ENCODE assay signal across 12 cellular contexts in the genomic region with DNA sequence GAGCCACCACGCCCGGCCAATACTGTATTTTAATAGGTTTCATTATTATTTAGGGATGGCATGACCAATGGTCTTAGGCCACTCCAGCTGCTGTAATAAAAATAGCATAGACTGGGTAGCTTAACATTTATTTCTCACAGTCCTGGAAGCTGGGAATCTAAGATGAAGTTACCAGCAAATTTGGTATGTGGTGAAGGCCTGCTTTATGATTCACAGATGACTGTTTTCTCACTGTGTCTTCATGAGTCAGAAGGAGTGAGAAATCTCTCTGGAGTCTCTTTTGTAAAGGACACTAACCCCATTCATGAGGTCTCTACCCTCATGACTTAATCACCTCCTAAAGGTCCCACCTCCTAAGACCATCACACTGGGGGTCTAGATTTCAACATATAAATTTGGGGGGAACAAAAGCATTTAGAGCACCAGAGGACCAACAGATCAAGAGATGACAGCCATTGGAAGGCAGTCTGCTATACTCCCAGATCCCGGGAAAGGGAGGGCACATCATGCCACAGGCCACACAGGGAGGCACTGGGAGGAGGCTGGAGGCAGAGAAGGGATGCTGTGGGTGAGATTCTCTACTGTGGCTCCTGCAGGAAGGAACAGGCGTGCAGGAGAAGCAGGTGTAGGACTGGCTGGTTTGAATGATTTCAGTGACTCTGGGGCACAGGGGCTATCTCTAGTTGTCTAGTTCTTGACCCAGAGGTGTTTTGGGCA.
DNase-seq lines count a peak whose midpoint lies in the region; ATAC-seq, FAIRE-seq and TF ChIP-seq lines count a peak whose summit lies in the region.
"Had no signal": no experiment of that assay in that cellular context is flagged by ENCODE, and none has a peak within 500 bp of the region (broad histone marks: within the 10 kb centered on the region; RNA-seq: fewer than 3 reads in every experiment).

No MANE protein-coding gene starts in this region.

- H3K27me3 ChIP-seq in bronchial epithelial cell (ENCODE audit: control insufficient read depth, insufficient read depth, low read length) = no peaks in the 10 kb centered on the region
- H3K27me3 ChIP-seq: pancreas had no signal

- no peak for ATAC-seq in GM18498 (IDR thresholded peaks at IDR 0.05; ENCODE audit: unreplicated experiment)
- no peak for ATAC-seq in GM18909 (IDR thresholded peaks at IDR 0.05; ENCODE audit: poor library complexity, unreplicated experiment)
- no peak for ATAC-seq in GM18861 (IDR thresholded peaks at IDR 0.05; ENCODE audit: unreplicated experiment)
- ATAC-seq: effector memory CD8-positive, alpha-beta T cell; pancreas had no signal

- TF ChIP-seq CTCF in AG10803 (conservative IDR thresholded peaks at IDR 0.05; ENCODE audit: low read length) (no peak), bronchial epithelial cell (IDR thresholded peaks at IDR 0.05; ENCODE audit: insufficient read depth, low read length, severe bottlenecking) (no peak)

- DNase-seq in AG10803 (ENCODE audit: low read depth) (peak; percentile 94), HT1080 (ENCODE audit: low read depth) (peak; percentile 98), bronchial epithelial cell (ENCODE audit: low read depth) (peak; percentile 85), kidney tubule cell (ENCODE audit: low spot score) (peak; percentile 89)
- DNase-seq in stimulated activated CD4-positive, alpha-beta T cell treated with anti-CD3 and anti-CD28 coated beads, Interleukin-12 subunit alpha, Interleukin-12 subunit beta, amount 100 ng/mL, for 4 hours = no peak
- DNase-seq: effector memory CD8-positive, alpha-beta T cell; NCI-H1417 treated with DMSO at 0.1 percent for 48 hours; NCI-H524; pancreas had no signal

- H3K36me3 ChIP-seq in bronchial epithelial cell (ENCODE audit: control insufficient read depth, insufficient read depth, low read length) = no peaks in the 10 kb centered on the region
- H3K36me3 ChIP-seq: pancreas had no signal

- no peak for FAIRE-seq in bronchial epithelial cell (lab: Jason Lieb, UNC)
- FAIRE-seq: pancreas had no signal

- H3K4me3 ChIP-seq in AG10803 (ENCODE audit: low read length) = no peak overlapping the region
- no peak overlapping the region for H3K4me3 ChIP-seq in bronchial epithelial cell (ENCODE audit: low read depth, low read length)
- H3K4me3 ChIP-seq: pancreas had no signal
